In genomic region chr13:112687836-112688559, GRCh38 we compare ENCODE assay signal across 10 cellular contexts. TPM values are rescaled to one million over a fixed set of nuclear protein-coding genes. Genes with fewer than 3 reads are reported as not detected.
DNase-seq lines count a peak whose midpoint lies in the region; ATAC-seq and TF ChIP-seq lines count a peak whose summit lies in the region.
"Had no signal": no experiment of that assay in that cellular context is flagged by ENCODE, and none has a peak within 500 bp of the region (broad histone marks: within the 10 kb centered on the region; RNA-seq: fewer than 3 reads in every experiment).

No MANE protein-coding gene starts in this region.

- H3K27ac Mint-ChIP-seq in activated T-cell treated with anti-CD3 and anti-CD28 coated beads, Interleukin-2, amount 50 U/mL, for 72 hours: peak overlapping the region; percentile 93
- H3K27ac Mint-ChIP-seq in activated B cell treated with CpG ODN at 0.5 μM for 24 hours: peak overlapping the region; percentile 84
- H3K27ac Mint-ChIP-seq in stimulated activated naive B cell treated with anti-CD40 and anti-IgM and Interleukin-4, amounts not matched to agents 10 μg/mL and 1 μg/mL and 100 μg/mL, for 72 hours: peak overlapping the region; percentile 94

- peak overlapping the region; percentile 87 to 92 for H3K4me3 Mint-ChIP-seq in activated T-cell treated with anti-CD3 and anti-CD28 coated beads, Interleukin-2, amount 50 U/mL, for 72 hours
- peak overlapping the region; percentile 87 for H3K4me3 Mint-ChIP-seq in activated B cell treated with CpG ODN at 0.5 μM for 24 hours
- peak overlapping the region; percentile 89 to 93 for H3K4me3 Mint-ChIP-seq in stimulated activated naive B cell treated with anti-CD40 and anti-IgM and Interleukin-4, amounts not matched to agents 10 μg/mL and 1 μg/mL and 100 μg/mL, for 72 hours

- intact Hi-C loops in activated B cell treated with CpG ODN at 0.5 μM for 24 hours (cut with micrococcal nuclease): loop anchor here (2.0 to 10.0 kb wide), 2 partner anchors 47 to 117 kb away; no protein-coding TSS in a partner anchor

- no peak for DNase-seq in activated T-cell treated with anti-CD3 and anti-CD28 coated beads, Interleukin-2, amount 50 U/mL, for 72 hours
- no peak for DNase-seq in activated T-cell treated with anti-CD3 and anti-CD28 coated beads for 4 hours
- no peak for DNase-seq in activated B cell treated with CpG ODN at 0.5 μM for 24 hours
- DNase-seq in left lobe of liver (ENCODE audit: low spot score): peak; percentile 26
- DNase-seq in stimulated activated naive B cell treated with anti-CD40 and anti-IgM and Interleukin-4, amounts not matched to agents 10 μg/mL and 1 μg/mL and 100 μg/mL, for 72 hours: no peak
- no peak for DNase-seq in cerebellum (ENCODE audit: low spot score)
- no peak for DNase-seq in AG20443 (ENCODE audit: low spot score)
- DNase-seq: NCI-H1092 had no signal

- no peak for TF ChIP-seq CTCF in activated B cell treated with CpG ODN at 0.5 μM for 24 hours (IDR thresholded peaks at IDR 0.05)

- CTCF ChIA-PET in activated B cell treated with CpG ODN at 0.5 μM for 24 hours (lab: Charles Lee): no interaction called here

- no peaks in the 10 kb centered on the region for H3K36me3 Mint-ChIP-seq in activated T-cell treated with anti-CD3 and anti-CD28 coated beads, Interleukin-2, amount 50 U/mL, for 72 hours (ENCODE audit: insufficient read depth in 2 of 2)
- no peaks in the 10 kb centered on the region for H3K36me3 Mint-ChIP-seq in activated B cell treated with CpG ODN at 0.5 μM for 24 hours (ENCODE audit: low read depth)
- peaks cover 0 to 12% of the 10 kb centered on the region in 2 donors for H3K36me3 Mint-ChIP-seq in stimulated activated naive B cell treated with anti-CD40 and anti-IgM and Interleukin-4, amounts not matched to agents 10 μg/mL and 1 μg/mL and 100 μg/mL, for 72 hours

- H3K9me3 Mint-ChIP-seq in activated T-cell treated with anti-CD3 and anti-CD28 coated beads, Interleukin-2, amount 50 U/mL, for 72 hours: no peaks in the 10 kb centered on the region
- H3K9me3 Mint-ChIP-seq in activated B cell treated with CpG ODN at 0.5 μM for 24 hours: no peaks in the 10 kb centered on the region
- H3K9me3 Mint-ChIP-seq in stimulated activated naive B cell treated with anti-CD40 and anti-IgM and Interleukin-4, amounts not matched to agents 10 μg/mL and 1 μg/mL and 100 μg/mL, for 72 hours: no peaks in the 10 kb centered on the region

- no peak for ATAC-seq in activated T-cell treated with anti-CD3 and anti-CD28 coated beads, Interleukin-2, amount 50 U/mL, for 72 hours (replicated peaks in 1 of 2)
- no peak for ATAC-seq in activated B cell treated with CpG ODN at 0.5 μM for 24 hours (ENCODE audit: low read depth)
- no peak for ATAC-seq in left lobe of liver
- no peak for ATAC-seq in stimulated activated naive B cell treated with anti-CD40 and anti-IgM and Interleukin-4, amounts not matched to agents 10 μg/mL and 1 μg/mL and 100 μg/mL, for 72 hours (replicated peaks)
- no peak for ATAC-seq in GM19452 (IDR thresholded peaks at IDR 0.05; ENCODE audit: unreplicated experiment)
- ATAC-seq: heart left ventricle had no signal

- POLR2A ChIA-PET in activated B cell treated with CpG ODN at 0.5 μM for 24 hours (lab: Charles Lee): interaction anchor here (1.3 kb wide), 1 partner anchor 100 kb away, joined by 4 read pairs; the partner anchor contains the start of gene TUBGCP3

- H3K4me1 Mint-ChIP-seq in activated T-cell treated with anti-CD3 and anti-CD28 coated beads, Interleukin-2, amount 50 U/mL, for 72 hours (ENCODE audit: low read depth): peaks cover 33% of the 10 kb centered on the region
- peaks cover 32% of the 10 kb centered on the region for H3K4me1 Mint-ChIP-seq in activated B cell treated with CpG ODN at 0.5 μM for 24 hours
- peaks cover 22 to 37% of the 10 kb centered on the region in 2 donors for H3K4me1 Mint-ChIP-seq in stimulated activated naive B cell treated with anti-CD40 and anti-IgM and Interleukin-4, amounts not matched to agents 10 μg/mL and 1 μg/mL and 100 μg/mL, for 72 hours

- H3K27me3 Mint-ChIP-seq in activated T-cell treated with anti-CD3 and anti-CD28 coated beads, Interleukin-2, amount 50 U/mL, for 72 hours (ENCODE audit: low read depth): no peaks in the 10 kb centered on the region
- peaks cover 1% of the 10 kb centered on the region for H3K27me3 Mint-ChIP-seq in activated B cell treated with CpG ODN at 0.5 μM for 24 hours
- no peaks in the 10 kb centered on the region for H3K27me3 Mint-ChIP-seq in stimulated activated naive B cell treated with anti-CD40 and anti-IgM and Interleukin-4, amounts not matched to agents 10 μg/mL and 1 μg/mL and 100 μg/mL, for 72 hours

RNA-seq across cellular contexts. Expression of gene ATP11A, which starts 1.8 kb away (rescaled TPM):
- total RNA-seq in activated T-cell treated with anti-CD3 and anti-CD28 coated beads, Interleukin-2, amount 50 U/mL, for 72 hours: 10 to 100 TPM; 33.8 to 41.0 TPM
- 43.7 and 49.6 TPM in 2 replicates for total RNA-seq in activated B cell treated with CpG ODN at 0.5 μM for 24 hours
- total RNA-seq in left lobe of liver: 36.0 TPM
- 15.3 TPM for total RNA-seq in cerebellum
